Comparison of ENCODE assay signal across 18 cellular contexts in the genomic region with DNA sequence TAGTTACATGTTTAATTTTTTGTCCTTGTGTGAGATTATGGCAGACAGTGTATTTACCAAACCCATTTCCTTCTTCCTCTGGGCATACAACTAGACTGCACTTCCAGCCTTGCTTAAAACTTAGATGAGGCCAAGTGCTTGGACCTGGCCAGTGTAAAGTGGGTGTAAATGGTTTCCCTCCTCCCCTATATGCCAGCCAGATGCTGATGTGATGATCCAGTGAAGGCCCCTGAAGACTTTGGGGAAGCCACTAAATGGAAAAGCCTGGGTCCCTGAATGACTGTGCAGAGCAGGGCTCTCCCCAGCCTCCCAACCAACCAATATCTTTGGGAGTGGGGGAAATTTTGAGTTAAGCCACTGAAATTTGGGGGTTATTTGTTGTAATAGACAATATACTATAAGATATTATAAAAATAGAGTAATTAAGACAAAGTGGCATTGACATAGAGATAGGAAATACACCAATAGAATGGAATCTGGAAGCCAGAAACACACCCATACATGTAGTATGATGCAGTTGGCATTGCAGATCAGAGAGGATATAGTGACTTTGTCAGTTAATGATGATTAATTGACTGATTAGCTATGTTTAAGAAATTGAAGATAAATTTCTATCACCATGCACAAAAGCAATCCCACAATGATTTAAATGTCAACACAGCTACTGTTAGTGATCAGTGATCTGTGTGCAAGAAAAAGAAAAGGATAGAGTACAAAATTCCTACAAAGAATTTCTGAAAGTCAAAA. TPM values are rescaled to one million over a fixed set of nuclear protein-coding genes. Genes with fewer than 3 reads are reported as not detected.
A peak's percentile ranks its signal among the peaks of the same experiment; 100 is the strongest.
DNase-seq lines count a peak whose midpoint lies in the region; ATAC-seq, FAIRE-seq and TF ChIP-seq lines count a peak whose summit lies in the region.
"Had no signal": no experiment of that assay in that cellular context is flagged by ENCODE, and none has a peak within 500 bp of the region (broad histone marks: within the 10 kb centered on the region; RNA-seq: fewer than 3 reads in every experiment).

No MANE protein-coding gene starts in this region.

- H3K27ac ChIP-seq in mammary epithelial cell (ENCODE audit: insufficient read depth, low read depth, low read length) (no peak overlapping the region), astrocyte (ENCODE audit: low read depth, low read length) (no peak overlapping the region), upper lobe of right lung (peak overlapping the region; percentile 70)
- H3K27ac ChIP-seq: A549 had no signal

- no peak overlapping the region for H3K4me2 ChIP-seq in mammary epithelial cell (ENCODE audit: insufficient read depth, low read depth, low read length)
- peak overlapping the region; percentile 63 for H3K4me2 ChIP-seq in astrocyte (ENCODE audit: low read length)
- H3K4me2 ChIP-seq: A549 had no signal

- DNase-seq in MCF 10A (ENCODE audit: unreplicated experiment) (no peak), mammary epithelial cell (no peak), astrocyte (ENCODE audit: low read depth) (no peak), upper lobe of right lung (no peak), HPDE6-E6E7 (ENCODE audit: extremely low spot score) (no peak), GOT3 (lab: John Stamatoyannopoulos, UW) (no peak), mucosa of gallbladder (ENCODE audit: low spot score) (no peak)
- DNase-seq in naive thymus-derived CD8-positive, alpha-beta T cell = no peak
- DNase-seq: activated CD4-positive, alpha-beta T cell treated with anti-CD3 and anti-CD28 coated beads, Interleukin-2, amount 50 U/mL, for 48 hours; activated T-cell treated with anti-CD3 and anti-CD28 coated beads, Interleukin-2, amount 50 U/mL, for 24 hours; cerebellar nuclear complex; endodermal cell; NCI-H1092; NCI-H510A treated with DMSO at 0.1 percent for 48 hours; substantia nigra had no signal

- no peak overlapping the region for H3K4me3 Mint-ChIP-seq in MCF 10A (ENCODE audit: unreplicated experiment)
- H3K4me3 Mint-ChIP-seq in astrocyte (ENCODE audit: unreplicated experiment) = no peak overlapping the region
- H3K4me3 Mint-ChIP-seq in naive thymus-derived CD8-positive, alpha-beta T cell = peak overlapping the region in 4 of 10 donors; percentile 15 to 41 (median 28)
- H3K4me3 Mint-ChIP-seq: activated T-cell treated with anti-CD3 and anti-CD28 coated beads, Interleukin-2, amount 50 U/mL, for 24 hours; CD14-positive monocyte; endodermal cell had no signal

- H3K4me3 ChIP-seq in mammary epithelial cell (replicated peaks in 1 of 3; ENCODE audit: insufficient read depth in 1 of 3, low read depth in 2 of 3, low read length in 3 of 3) (no peak overlapping the region), astrocyte (ENCODE audit: insufficient read depth, low read depth, low read length) (no peak overlapping the region), upper lobe of right lung (no peak overlapping the region)
- H3K4me3 ChIP-seq: A549, ovary had no signal

- H3K79me2 ChIP-seq in mammary epithelial cell (ENCODE audit: insufficient read depth, low read length) = no peaks in the 10 kb centered on the region
- no peaks in the 10 kb centered on the region for H3K79me2 ChIP-seq in astrocyte (ENCODE audit: insufficient read depth, low read length)

- CTCF ChIA-PET in MCF 10A (lab: Yijun Ruan, JAX) (interaction anchor here (0.6 to 0.8 kb wide), 2 partner anchors 47 to 144 kb away, joined by 3 to 4 read pairs; no protein-coding TSS in a partner anchor), mammary epithelial cell (lab: Charles Lee; ENCODE audit: low non-redundant PET) (no interaction called here)

- H4K20me1 ChIP-seq in mammary epithelial cell (ENCODE audit: insufficient read depth, low read length) = no peaks in the 10 kb centered on the region
- no peaks in the 10 kb centered on the region for H4K20me1 ChIP-seq in astrocyte (ENCODE audit: insufficient read depth, low read length)

- POLR2A ChIA-PET in MCF 10A (lab: Yijun Ruan, JAX) = no interaction called here
- POLR2A ChIA-PET in naive thymus-derived CD8-positive, alpha-beta T cell (lab: Charles Lee) = interaction anchor here (1.7 kb wide), 1 partner anchor 22 kb away, joined by 3 read pairs; no protein-coding TSS in a partner anchor

- H3K9me3 ChIP-seq in mammary epithelial cell (replicated peaks; ENCODE audit: insufficient read depth, low read length) = peaks cover 5% of the 10 kb centered on the region
- H3K9me3 ChIP-seq in astrocyte (ENCODE audit: insufficient read depth, low read depth, low read length) = peaks cover 5% of the 10 kb centered on the region
- no peaks in the 10 kb centered on the region for H3K9me3 ChIP-seq in upper lobe of right lung
- H3K9me3 ChIP-seq: A549, ovary had no signal

- no peaks in the 10 kb centered on the region for H3K27me3 Mint-ChIP-seq in MCF 10A (ENCODE audit: insufficient read depth, unreplicated experiment)
- no peaks in the 10 kb centered on the region for H3K27me3 Mint-ChIP-seq in astrocyte (ENCODE audit: low read depth, unreplicated experiment)
- no peaks in the 10 kb centered on the region for H3K27me3 Mint-ChIP-seq in naive thymus-derived CD8-positive, alpha-beta T cell
- H3K27me3 Mint-ChIP-seq: activated T-cell treated with anti-CD3 and anti-CD28 coated beads, Interleukin-2, amount 50 U/mL, for 24 hours had no signal

- no peaks in the 10 kb centered on the region for H3K27me3 ChIP-seq in mammary epithelial cell (ENCODE audit: insufficient read depth, low read length)
- H3K27me3 ChIP-seq in astrocyte (ENCODE audit: insufficient read depth, low read length) = no peaks in the 10 kb centered on the region
- H3K27me3 ChIP-seq in upper lobe of right lung = no peaks in the 10 kb centered on the region
- H3K27me3 ChIP-seq: ovary had no signal

- no peak for ATAC-seq in naive thymus-derived CD8-positive, alpha-beta T cell
- no peak for ATAC-seq in upper lobe of right lung
- ATAC-seq: A549 had no signal

- no peaks in the 10 kb centered on the region for H3K36me3 ChIP-seq in mammary epithelial cell (ENCODE audit: insufficient read depth, low read length)
- H3K36me3 ChIP-seq in astrocyte (ENCODE audit: insufficient read depth, low read length) = no peaks in the 10 kb centered on the region
- H3K36me3 ChIP-seq in upper lobe of right lung = no peaks in the 10 kb centered on the region
- H3K36me3 ChIP-seq: ovary had no signal

- H3K27ac Mint-ChIP-seq in MCF 10A (ENCODE audit: low read depth, unreplicated experiment) (peak overlapping the region; percentile 65), astrocyte (ENCODE audit: unreplicated experiment) (no peak overlapping the region)
- H3K27ac Mint-ChIP-seq in naive thymus-derived CD8-positive, alpha-beta T cell = peak overlapping the region in 9 of 10 donors; percentile 26 to 95 (median 81)
- H3K27ac Mint-ChIP-seq: activated T-cell treated with anti-CD3 and anti-CD28 coated beads, Interleukin-2, amount 50 U/mL, for 24 hours; CD14-positive monocyte; endodermal cell had no signal

- H2AFZ ChIP-seq in mammary epithelial cell (ENCODE audit: low read depth, low read length) (no peak overlapping the region), astrocyte (ENCODE audit: low read depth, low read length) (no peak overlapping the region)

- in situ Hi-C loops in mammary epithelial cell (cut with MboI; ENCODE audit: low sequenced_read_pairs in 2 of 2) = no loop called here

- FAIRE-seq in astrocyte (lab: Jason Lieb, UNC) = no peak
- FAIRE-seq: A549 had no signal

- H3K4me1 Mint-ChIP-seq in MCF 10A (ENCODE audit: insufficient read depth, unreplicated experiment) = peaks cover 20% of the 10 kb centered on the region
- peaks cover 20% of the 10 kb centered on the region for H3K4me1 Mint-ChIP-seq in astrocyte (ENCODE audit: low read depth, unreplicated experiment)
- H3K4me1 Mint-ChIP-seq in naive thymus-derived CD8-positive, alpha-beta T cell = peaks cover 26 to 58% (median 51%) of the 10 kb centered on the region in 4 donors
- H3K4me1 Mint-ChIP-seq: endodermal cell had no signal

- intact Hi-C loops in MCF 10A (cut with micrococcal nuclease) (no loop called here), mammary epithelial cell (cut with micrococcal nuclease) (no loop called here), upper lobe of right lung (cut with DNase I) (no loop called here)

- dilution Hi-C loops in mammary epithelial cell (cut with HindIII; ENCODE audit: low sequenced_read_pairs) = no loop called here

- H3K36me3 Mint-ChIP-seq in MCF 10A (ENCODE audit: insufficient read depth, unreplicated experiment) (no peaks in the 10 kb centered on the region), astrocyte (ENCODE audit: low read depth, unreplicated experiment) (no peaks in the 10 kb centered on the region)
- H3K36me3 Mint-ChIP-seq in naive thymus-derived CD8-positive, alpha-beta T cell = peaks cover 0 to 9% (median 5%) of the 10 kb centered on the region in 3 donors
- H3K36me3 Mint-ChIP-seq: CD14-positive monocyte had no signal

- H3K9me3 Mint-ChIP-seq in MCF 10A (ENCODE audit: unreplicated experiment) (no peaks in the 10 kb centered on the region), astrocyte (ENCODE audit: unreplicated experiment) (no peaks in the 10 kb centered on the region)
- peaks cover 0 to 18% (median 11%) of the 10 kb centered on the region in 9 donors for H3K9me3 Mint-ChIP-seq in naive thymus-derived CD8-positive, alpha-beta T cell

- H3K4me1 ChIP-seq in mammary epithelial cell (ENCODE audit: insufficient read depth, low read length) (peaks cover 12% of the 10 kb centered on the region), astrocyte (ENCODE audit: insufficient read depth, low read length) (peaks cover 18% of the 10 kb centered on the region), upper lobe of right lung (peaks cover 5% of the 10 kb centered on the region)
- H3K4me1 ChIP-seq: A549 had no signal

- BruUV-seq in MCF 10A (replicated peaks; lab: Mats Ljungman, UMichigan) (no TSS peak), mammary epithelial cell (replicated peaks; lab: Mats Ljungman, UMichigan) (no TSS peak)

- H3K9ac ChIP-seq in mammary epithelial cell (ENCODE audit: insufficient read depth, low read length) (no peak overlapping the region), astrocyte (ENCODE audit: low read length) (no peak overlapping the region)

- TF ChIP-seq CTCF in MCF 10A (IDR thresholded peaks at IDR 0.05; ENCODE audit: unreplicated experiment) = no peak
- no peak for TF ChIP-seq CTCF in mammary epithelial cell (conservative IDR thresholded peaks at IDR 0.05 in 1 of 2, IDR thresholded peaks at IDR 0.05 in 1 of 2; ENCODE audit: extremely low read depth in 1 of 2, insufficient read depth in 1 of 2, low read depth in 1 of 2, low read length in 2 of 2)
- TF ChIP-seq CTCF in astrocyte (IDR thresholded peaks at IDR 0.05; ENCODE audit: insufficient read depth, low read depth, low read length) = no peak
- TF ChIP-seq CTCF in upper lobe of right lung (IDR thresholded peaks at IDR 0.05) = no peak

RNA-seq across cellular contexts. Expression of gene SNX9, which starts 10.4 kb away (rescaled TPM):
- 33.1 and 37.4 TPM in 2 replicates for total RNA-seq in MCF 10A (2022)
- 10 to 100 TPM; 31.5 to 59.0 TPM for total RNA-seq in mammary epithelial cell
- polyA plus RNA-seq in mammary epithelial cell = 42.5 TPM
- polyA minus RNA-seq in mammary epithelial cell = 24.8 TPM
- total RNA-seq in astrocyte = 34.8 and 36.0 TPM in 2 replicates
- 10 to 100 TPM; 38.2 TPM for total RNA-seq in naive thymus-derived CD8-positive, alpha-beta T cell
- polyA plus RNA-seq in naive thymus-derived CD8-positive, alpha-beta T cell = 10 to 100 TPM; 15.6 to 32.8 (median 19.7) TPM
- total RNA-seq in upper lobe of right lung = 25.0 TPM
- 56.7 TPM for total RNA-seq in mucosa of gallbladder
